18 cellular contexts compared by ENCODE assay signal in genomic region chr6:105644073-105644489, GRCh38.
A peak's percentile ranks its signal among the peaks of the same experiment; 100 is the strongest.
DNase-seq lines count a peak whose midpoint lies in the region; ATAC-seq and TF ChIP-seq lines count a peak whose summit lies in the region.
"Had no signal": no experiment of that assay in that cellular context is flagged by ENCODE, and none has a peak within 500 bp of the region (broad histone marks: within the 10 kb centered on the region; RNA-seq: fewer than 3 reads in every experiment).

No MANE protein-coding gene starts in this region.

- H3K27ac ChIP-seq in vagina, result peak overlapping the region; percentile 36
- H3K27ac ChIP-seq: SK-N-MC, upper lobe of left lung had no signal

- H3K27me3 ChIP-seq in vagina, result no peaks in the 10 kb centered on the region
- H3K27me3 ChIP-seq: MG63, upper lobe of left lung had no signal

- peaks cover 18% of the 10 kb centered on the region for H3K4me1 ChIP-seq in vagina

- peaks cover 51% of the 10 kb centered on the region for H3K4me1 Mint-ChIP-seq in stimulated activated naive CD8-positive, alpha-beta T cell treated with anti-CD3 and anti-CD28 coated beads, Interleukin-15, Interleukin-2, amounts not matched to agents 100 ng/mL and 50 ng/mL, for 24 hours (ENCODE audit: low read depth)
- H3K4me1 Mint-ChIP-seq in osteocyte (ENCODE audit: unreplicated experiment), result no peaks in the 10 kb centered on the region
- H3K4me1 Mint-ChIP-seq: mesothelial cell of epicardium had no signal

- no peaks in the 10 kb centered on the region for H3K36me3 Mint-ChIP-seq in stimulated activated naive CD8-positive, alpha-beta T cell treated with anti-CD3 and anti-CD28 coated beads, Interleukin-15, Interleukin-2, amounts not matched to agents 100 ng/mL and 50 ng/mL, for 24 hours (ENCODE audit: low read depth)
- no peaks in the 10 kb centered on the region for H3K36me3 Mint-ChIP-seq in osteocyte (ENCODE audit: unreplicated experiment)
- H3K36me3 Mint-ChIP-seq: activated naive CD4-positive, alpha-beta T cell treated with anti-CD3 and anti-CD28 coated beads, Interleukin-2, amount 50 U/mL, for 24 hours; mesothelial cell of epicardium had no signal

- H3K27me3 Mint-ChIP-seq in stimulated activated naive CD8-positive, alpha-beta T cell treated with anti-CD3 and anti-CD28 coated beads, Interleukin-15, Interleukin-2, amounts not matched to agents 100 ng/mL and 50 ng/mL, for 24 hours, result peaks cover 12% of the 10 kb centered on the region
- H3K27me3 Mint-ChIP-seq in osteocyte (ENCODE audit: unreplicated experiment), result peaks cover 18% of the 10 kb centered on the region
- H3K27me3 Mint-ChIP-seq: activated naive CD4-positive, alpha-beta T cell treated with anti-CD3 and anti-CD28 coated beads, Interleukin-2, amount 50 U/mL, for 24 hours had no signal

- no peak for TF ChIP-seq POLR2A in vagina (IDR thresholded peaks at IDR 0.05)

- DNase-seq in stimulated activated naive CD8-positive, alpha-beta T cell treated with anti-CD3 and anti-CD28 coated beads, Interleukin-15, Interleukin-2, amounts not matched to agents 100 U/mL and 50 U/mL, for 24 hours, result no peak
- DNase-seq in NCI-H2171 (lab: John Stamatoyannopoulos, UW) (peak; percentile 36), epithelial cell of esophagus (ENCODE audit: low read depth) (no peak), vagina (ENCODE audit: extremely low spot score in 2 of 2) (no peak), osteocyte (ENCODE audit: extremely low spot score, unreplicated experiment) (no peak), NCI-H1694 treated with DMSO at 0.1 percent for 48 hours (lab: John Stamatoyannopoulos, UW) (no peak), KBM-7 (no peak)
- DNase-seq: activated CD4-positive, alpha-beta T cell treated with anti-CD3 and anti-CD28 coated beads for 4 hours; glutamatergic neuron; MG63; NCI-H526 treated with DMSO at 0.1 percent for 48 hours; right cardiac atrium; upper lobe of left lung had no signal

- no peaks in the 10 kb centered on the region for H3K9me3 Mint-ChIP-seq in stimulated activated naive CD8-positive, alpha-beta T cell treated with anti-CD3 and anti-CD28 coated beads, Interleukin-15, Interleukin-2, amounts not matched to agents 100 ng/mL and 50 ng/mL, for 24 hours
- no peaks in the 10 kb centered on the region for H3K9me3 Mint-ChIP-seq in osteocyte (ENCODE audit: unreplicated experiment)
- H3K9me3 Mint-ChIP-seq: activated naive CD4-positive, alpha-beta T cell treated with anti-CD3 and anti-CD28 coated beads, Interleukin-2, amount 50 U/mL, for 24 hours; dendritic cell treated with granulocyte-macrophage colony-stimulating factor and Interleukin-4, amounts not matched to agents 40 ng/mL and 50 ng/mL, for 4 days; mesothelial cell of epicardium had no signal

- ATAC-seq in stimulated activated naive CD8-positive, alpha-beta T cell treated with anti-CD3 and anti-CD28 coated beads, Interleukin-15, Interleukin-2, amounts not matched to agents 100 U/mL and 50 U/mL, for 24 hours, result no peak
- ATAC-seq: right cardiac atrium had no signal

- intact Hi-C loops in vagina (cut with DNase I), result no loop called here

- H3K27ac Mint-ChIP-seq in stimulated activated naive CD8-positive, alpha-beta T cell treated with anti-CD3 and anti-CD28 coated beads, Interleukin-15, Interleukin-2, amounts not matched to agents 100 ng/mL and 50 ng/mL, for 24 hours, result peak overlapping the region; percentile 66
- H3K27ac Mint-ChIP-seq in osteocyte (ENCODE audit: unreplicated experiment), result no peak overlapping the region
- H3K27ac Mint-ChIP-seq: dendritic cell treated with granulocyte-macrophage colony-stimulating factor and Interleukin-4, amounts not matched to agents 40 ng/mL and 50 ng/mL, for 4 days; mesothelial cell of epicardium had no signal

- H3K4me3 ChIP-seq in epithelial cell of esophagus (ENCODE audit: low read length) (no peak overlapping the region), vagina (no peak overlapping the region)
- H3K4me3 ChIP-seq: MG63, SK-N-MC, upper lobe of left lung had no signal

- H3K36me3 ChIP-seq in vagina, result no peaks in the 10 kb centered on the region
- H3K36me3 ChIP-seq: MG63, upper lobe of left lung had no signal

- H3K4me3 Mint-ChIP-seq in stimulated activated naive CD8-positive, alpha-beta T cell treated with anti-CD3 and anti-CD28 coated beads, Interleukin-15, Interleukin-2, amounts not matched to agents 100 ng/mL and 50 ng/mL, for 24 hours, result no peak overlapping the region
- no peak overlapping the region for H3K4me3 Mint-ChIP-seq in osteocyte (ENCODE audit: unreplicated experiment)
- H3K4me3 Mint-ChIP-seq: activated naive CD4-positive, alpha-beta T cell treated with anti-CD3 and anti-CD28 coated beads, Interleukin-2, amount 50 U/mL, for 24 hours; dendritic cell treated with granulocyte-macrophage colony-stimulating factor and Interleukin-4, amounts not matched to agents 40 ng/mL and 50 ng/mL, for 4 days; mesothelial cell of epicardium had no signal

- in situ Hi-C loops in KBM-7 (cut with MboI; ENCODE audit: low pct_unique_long_range_greater_than_20kb, low sequenced_read_pairs), result no loop called here

- no peaks in the 10 kb centered on the region for H3K9me3 ChIP-seq in vagina
- H3K9me3 ChIP-seq: MG63, upper lobe of left lung had no signal

- TF ChIP-seq CTCF in epithelial cell of esophagus (IDR thresholded peaks at IDR 0.05; ENCODE audit: insufficient read depth, low read depth, low read length, missing control alignments) (peak; percentile 2), vagina (IDR thresholded peaks at IDR 0.05) (no peak), osteocyte (IDR thresholded peaks at IDR 0.05) (no peak)
